In the genomic region with DNA sequence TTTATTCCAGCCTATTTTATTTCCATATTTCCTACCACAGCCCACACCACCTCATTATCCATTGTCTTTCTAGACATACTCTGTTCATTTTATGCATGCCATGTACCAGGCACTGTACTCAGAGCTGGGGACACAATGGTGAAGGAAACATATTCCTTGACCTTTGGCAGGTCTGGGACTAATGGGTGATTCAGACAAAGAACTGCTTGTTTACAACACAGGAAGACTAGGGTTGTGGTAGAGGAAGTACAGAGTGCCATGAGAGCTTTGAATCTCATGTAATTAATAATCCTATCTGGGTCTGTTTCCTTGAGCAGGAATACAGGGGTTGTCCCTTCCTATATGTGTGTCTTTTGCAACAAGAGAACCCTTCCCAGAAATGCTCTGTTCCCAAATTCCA, we compare ENCODE assay signal across 23 cellular contexts.
DNase-seq lines count a peak whose midpoint lies in the region; ATAC-seq and TF ChIP-seq lines count a peak whose summit lies in the region.
"Had no signal": no experiment of that assay in that cellular context is flagged by ENCODE, and none has a peak within 500 bp of the region (broad histone marks: within the 10 kb centered on the region; RNA-seq: fewer than 3 reads in every experiment).

No MANE protein-coding gene starts in this region.

- ATAC-seq in left lobe of liver (peak; percentile 27), heart left ventricle (no peak)
- ATAC-seq: A549 had no signal

- no peaks in the 10 kb centered on the region for H3K36me3 ChIP-seq in heart left ventricle
- H3K36me3 ChIP-seq: BE2C; BLaER1 treated with 17β-estradiol and CSF1 and Interleukin-3, amounts not matched to agents 10 nM and 100 nM; HAP-1 had no signal

- H3K4me3 ChIP-seq in heart left ventricle, result no peak overlapping the region
- H3K4me3 ChIP-seq: A549; BLaER1 treated with 17β-estradiol and CSF1 and Interleukin-3, amounts not matched to agents 10 nM and 100 nM; HAP-1 had no signal

- H3K4me1 ChIP-seq in heart left ventricle, result no peaks in the 10 kb centered on the region
- H3K4me1 ChIP-seq: A549; BE2C; BLaER1 treated with 17β-estradiol and CSF1 and Interleukin-3, amounts not matched to agents 10 nM and 100 nM; HAP-1 had no signal

- H3K27me3 ChIP-seq in heart left ventricle, result peaks cover 0 to 4% (median 0%) of the 10 kb centered on the region in 9 donors
- H3K27me3 ChIP-seq: BE2C had no signal

- H3K9me3 ChIP-seq in heart left ventricle, result no peaks in the 10 kb centered on the region
- H3K9me3 ChIP-seq: A549, BE2C, HAP-1 had no signal

- intact Hi-C loops in heart left ventricle (cut with DNase I), result no loop called here

- H3K27ac ChIP-seq in heart left ventricle, result no peak overlapping the region
- H3K27ac ChIP-seq: A549; BLaER1 treated with 17β-estradiol and CSF1 and Interleukin-3, amounts not matched to agents 10 nM and 100 nM had no signal

- no peak for TF ChIP-seq CTCF in heart left ventricle (IDR thresholded peaks at IDR 0.05)

- DNase-seq in COLO829 (ENCODE audit: low spot score), result peak; percentile 2
- DNase-seq in dermis blood vessel endothelial cell, result peak; percentile 21
- DNase-seq in left lobe of liver (ENCODE audit: low spot score), result no peak
- peak; percentile 8 for DNase-seq in pulmonary artery endothelial cell (ENCODE audit: low read depth, low spot score)
- DNase-seq in HUDEP-2 (lab: John Stamatoyannopoulos, UW; ENCODE audit: unreplicated experiment in 76 of 76), result no peak
- no peak for DNase-seq in NCI-H748 treated with DMSO at 0.1 percent for 48 hours (lab: John Stamatoyannopoulos, UW)
- no peak for DNase-seq in heart left ventricle
- DNase-seq: 8988T; ACHN; AML-193; BE2C; Calu3; CD4-positive, alpha-beta T cell; CD8-positive, alpha-beta memory T cell; COR-L47; DMS53; DMS79 treated with DMSO at 0.1 percent for 48 hours; GF-D8; GOT3; HFFc6 had no signal

- TF ChIP-seq POLR2A in heart left ventricle (IDR thresholded peaks at IDR 0.05), result no peak

Comparison
In these comparisons a context has a peak if more than half of its experiments do, and no peak if none do; other contexts are left out.
1. DNase-seq: peak in COLO829 (single experiment), dermis blood vessel endothelial cell (single experiment) and pulmonary artery endothelial cell (single experiment); none in left lobe of liver (single experiment), HUDEP-2 (0 of 76), NCI-H748 treated with DMSO at 0.1 percent for 48 hours (single experiment) and heart left ventricle (0 of 5).